Comparison of ENCODE assay signal across 28 cellular contexts in the genomic region with DNA sequence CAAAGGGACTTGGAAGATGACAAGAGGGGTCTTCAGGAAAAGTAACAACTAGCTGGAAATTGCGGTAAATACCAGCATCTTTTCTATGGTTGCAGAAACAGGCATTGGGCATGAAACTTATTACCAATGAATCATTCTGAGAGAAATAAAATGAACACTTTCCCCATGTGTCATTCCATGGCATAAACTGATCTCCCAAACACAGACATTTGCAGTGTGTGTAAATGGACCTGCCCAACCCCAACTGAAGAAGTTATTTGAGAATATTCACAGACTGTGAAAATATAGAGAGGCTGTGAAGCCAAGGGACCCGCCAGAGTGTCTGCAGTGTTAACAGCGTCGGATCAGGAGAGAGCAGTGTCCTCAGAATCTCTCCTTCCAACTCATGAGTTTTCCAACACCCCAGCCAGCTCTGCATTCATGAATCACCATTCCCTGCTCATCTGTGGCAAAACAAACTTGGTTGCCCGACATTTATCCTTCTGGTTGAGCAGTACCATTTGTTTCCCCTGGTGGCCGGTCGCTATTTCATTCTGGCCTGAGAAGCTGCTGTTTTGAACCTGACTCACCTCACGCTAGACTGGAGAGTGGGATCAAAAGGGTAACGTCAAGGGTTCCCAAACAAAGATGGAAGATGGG.
"Had no signal": no experiment of that assay in that cellular context is flagged by ENCODE, and none has a peak within 500 bp of the region (broad histone marks: within the 10 kb centered on the region; RNA-seq: fewer than 3 reads in every experiment).

No MANE protein-coding gene starts in this region.

- H3K36me3 ChIP-seq: cardiac muscle cell, left lung, lower lobe of right lung, pancreas, prostate gland, stomach, thyroid gland, upper lobe of left lung, vagina had no signal

- DNase-seq: activated CD4-positive, alpha-beta T cell treated with anti-CD3 and anti-CD28 coated beads for 1 hour; activated CD8-positive, alpha-beta memory T cell treated with anti-CD3 and anti-CD28 coated beads, Interleukin-2, amount 10 ng/mL, durations not matched to agents 7 days and 5 days; activated CD8-positive, alpha-beta T cell treated with anti-CD3 and anti-CD28 coated beads, Interleukin-2, amount 10 ng/mL, durations not matched to agents 7 days and 5 days; activated naive CD8-positive, alpha-beta T cell treated with anti-CD3 and anti-CD28 coated beads, Interleukin-2, amount 50 U/mL, for 24 hours; activated T-cell treated with anti-CD3 and anti-CD28 coated beads, Interleukin-2, amount 50 U/mL, for 48 hours; dorsolateral prefrontal cortex; effector memory CD4-positive, alpha-beta T cell; left lung; lower lobe of right lung; mesenchymal stem cell; naive thymus-derived CD8-positive, alpha-beta T cell; nucleus accumbens; pancreas; retina; stimulated activated CD4-positive, alpha-beta T cell treated with anti-CD3 and anti-CD28 coated beads, Interleukin-1b, Interleukin-23, amount 100 ng/mL, for 48 hours; stimulated activated CD4-positive, alpha-beta T cell treated with anti-CD3 and anti-CD28 coated beads, Interleukin-4, amount 100 ng/mL, for 4 hours; stimulated activated CD8-positive, alpha-beta memory T cell treated with anti-CD3 and anti-CD28 coated beads, Interleukin-4, amount 100 ng/mL, for 48 hours; stomach; T-helper 9 cell; thyroid gland; upper lobe of left lung had no signal

- H3K27me3 ChIP-seq: cardiac muscle cell, dorsolateral prefrontal cortex, left lung, pancreas, stomach, thyroid gland, upper lobe of left lung, vagina had no signal

- H3K9me3 ChIP-seq: lower lobe of right lung, pancreas, prostate gland, stomach, thyroid gland, upper lobe of left lung, vagina had no signal

- H3K4me1 ChIP-seq: left lung, lower lobe of right lung, pancreas, prostate gland, stomach, thyroid gland, upper lobe of left lung, vagina had no signal

- ATAC-seq: activated CD8-positive, alpha-beta memory T cell treated with anti-CD3 and anti-CD28 coated beads, Interleukin-2, amount 10 ng/mL, durations not matched to agents 7 days and 5 days; activated CD8-positive, alpha-beta T cell treated with anti-CD3 and anti-CD28 coated beads, Interleukin-2, amount 10 ng/mL, durations not matched to agents 7 days and 5 days; activated naive CD8-positive, alpha-beta T cell treated with anti-CD3 and anti-CD28 coated beads, Interleukin-2, amount 50 U/mL, for 24 hours; left lung; lower lobe of right lung; naive thymus-derived CD8-positive, alpha-beta T cell; pancreas; sciatic nerve; stimulated activated memory B cell treated with anti-CD40 and anti-IgM and Interleukin-4, amounts not matched to agents 10 μg/mL and 1 μg/mL and 100 μg/mL, for 72 hours had no signal

- H3K27ac ChIP-seq: cardiac muscle cell, dorsolateral prefrontal cortex, left lung, lower lobe of right lung, pancreas, prostate gland, stomach, thyroid gland, upper lobe of left lung, vagina had no signal

- H3K4me3 ChIP-seq: cardiac muscle cell, coronary artery, dorsolateral prefrontal cortex, left lung, lower lobe of right lung, pancreas, prostate gland, smooth muscle cell, stomach, thyroid gland, upper lobe of left lung, vagina had no signal
